In genomic region chr3:9301798-9302197, GRCh38 we compare ENCODE assay signal across 2 cellular contexts.
TF ChIP-seq lines count a peak whose summit lies in the region.

No MANE protein-coding gene starts in this region.

TF ChIP-seq in GM23338, 12 proteins besides CTCF, POLR2A, EP300 and RAD21:
- no peak for TF ChIP-seq ZNF114 (CRISPR knock-in tag; IDR thresholded peaks at IDR 0.05)

TF ChIP-seq in IMR-90, 13 proteins besides CTCF, POLR2A, EP300 and RAD21:
- TF ChIP-seq CEBPB (IDR thresholded peaks at IDR 0.05; ENCODE audit: low read depth, low read length), result no peak
- TF ChIP-seq RFX5 (IDR thresholded peaks at IDR 0.05; ENCODE audit: low read depth, low read length), result no peak
- TF ChIP-seq CHD1 (IDR thresholded peaks at IDR 0.05; ENCODE audit: low read depth, low read length), result no peak
- no peak for TF ChIP-seq FOS (IDR thresholded peaks at IDR 0.05; ENCODE audit: low read depth, low read length)
- no peak for TF ChIP-seq SMC3 (IDR thresholded peaks at IDR 0.05; ENCODE audit: low read depth, low read length)
- no peak for TF ChIP-seq MAZ (IDR thresholded peaks at IDR 0.05; ENCODE audit: borderline replicate concordance, low read depth, low read length)
- no peak for TF ChIP-seq RCOR1 (IDR thresholded peaks at IDR 0.05; ENCODE audit: insufficient replicate concordance, low read length)
- TF ChIP-seq BHLHE40 (IDR thresholded peaks at IDR 0.05; ENCODE audit: low read depth, low read length), result no peak
- TF ChIP-seq MXI1 (IDR thresholded peaks at IDR 0.05; ENCODE audit: borderline replicate concordance, low read depth, low read length), result no peak
- TF ChIP-seq NFE2L2 (IDR thresholded peaks at IDR 0.05; ENCODE audit: low read depth, low read length), result no peak
- no peak for TF ChIP-seq MAFK (IDR thresholded peaks at IDR 0.05; ENCODE audit: low read depth, low read length)
- TF ChIP-seq, protein P1, sequence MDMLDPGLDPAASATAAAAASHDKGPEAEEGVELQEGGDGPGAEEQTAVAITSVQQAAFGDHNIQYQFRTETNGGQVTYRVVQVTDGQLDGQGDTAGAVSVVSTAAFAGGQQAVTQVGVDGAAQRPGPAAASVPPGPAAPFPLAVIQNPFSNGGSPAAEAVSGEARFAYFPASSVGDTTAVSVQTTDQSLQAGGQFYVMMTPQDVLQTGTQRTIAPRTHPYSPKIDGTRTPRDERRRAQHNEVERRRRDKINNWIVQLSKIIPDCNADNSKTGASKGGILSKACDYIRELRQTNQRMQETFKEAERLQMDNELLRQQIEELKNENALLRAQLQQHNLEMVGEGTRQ (IDR thresholded peaks at IDR 0.05; ENCODE audit: low read depth, low read length), result no peak
- TF ChIP-seq ELK1 (IDR thresholded peaks at IDR 0.05; ENCODE audit: borderline replicate concordance, low read depth, low read length), result no peak
